In genomic region chr6:119610265-119610664, GRCh38 we compare ENCODE assay signal across 23 cellular contexts.
"Had no signal": no experiment of that assay in that cellular context is flagged by ENCODE, and none has a peak within 500 bp of the region (broad histone marks: within the 10 kb centered on the region; RNA-seq: fewer than 3 reads in every experiment).

No MANE protein-coding gene starts in this region.

- H3K27ac ChIP-seq: adrenal gland, ascending aorta, brain microvascular endothelial cell, hepatocyte, prostate gland, tibial artery had no signal

- ATAC-seq: activated CD4-positive, alpha-beta T cell treated with anti-CD3 and anti-CD28 coated beads for 36 hours; activated T-cell treated with anti-CD3 and anti-CD28 coated beads, Interleukin-2, amount 50 U/mL, for 4 hours; left ventricle myocardium superior; natural killer cell treated with Interleukin-12 subunit alpha and Interleukin-12 subunit beta and Interleukin-15 and Interleukin-18, amount 100 ng/mL, for 72 hours; WTC11 had no signal

- DNase-seq: activated CD4-positive, alpha-beta T cell treated with anti-CD3 and anti-CD28 coated beads for 36 hours; activated CD4-positive, alpha-beta T cell treated with anti-CD3 and anti-CD28 coated beads, Interleukin-2, amount 50 U/mL, for 4 hours; activated CD8-positive, alpha-beta memory T cell treated with anti-CD3 and anti-CD28 coated beads for 24 hours; activated CD8-positive, alpha-beta memory T cell treated with anti-CD3 and anti-CD28 coated beads, Interleukin-2, amount 50 U/mL, for 48 hours; activated naive CD4-positive, alpha-beta T cell; activated T-cell treated with anti-CD3 and anti-CD28 coated beads, Interleukin-2, amount 50 U/mL, for 4 hours; adrenal gland; brain microvascular endothelial cell; central memory CD4-positive, alpha-beta T cell; dermis blood vessel endothelial cell; effector CD8-positive, alpha-beta T cell; foreskin melanocyte; glutamatergic neuron; left ventricle myocardium superior; midbrain; stimulated activated CD4-positive, alpha-beta T cell treated with anti-CD3 and anti-CD28 coated beads, Interleukin-4, amount 100 ng/mL, for 4 hours; T1000; tibial artery had no signal

- H3K36me3 ChIP-seq: adrenal gland, ascending aorta, brain microvascular endothelial cell, prostate gland, tibial artery had no signal

- H2AFZ ChIP-seq: hepatocyte had no signal

- H3K79me2 ChIP-seq: hepatocyte had no signal

- H3K4me3 ChIP-seq: adrenal gland, ascending aorta, hepatocyte, prostate gland, tibial artery had no signal

- H3K27me3 ChIP-seq: adrenal gland, ascending aorta, brain microvascular endothelial cell, hepatocyte, tibial artery had no signal

- H3K4me1 ChIP-seq: ascending aorta, prostate gland, tibial artery had no signal
